25 cellular contexts compared by ENCODE assay signal in the genomic region with DNA sequence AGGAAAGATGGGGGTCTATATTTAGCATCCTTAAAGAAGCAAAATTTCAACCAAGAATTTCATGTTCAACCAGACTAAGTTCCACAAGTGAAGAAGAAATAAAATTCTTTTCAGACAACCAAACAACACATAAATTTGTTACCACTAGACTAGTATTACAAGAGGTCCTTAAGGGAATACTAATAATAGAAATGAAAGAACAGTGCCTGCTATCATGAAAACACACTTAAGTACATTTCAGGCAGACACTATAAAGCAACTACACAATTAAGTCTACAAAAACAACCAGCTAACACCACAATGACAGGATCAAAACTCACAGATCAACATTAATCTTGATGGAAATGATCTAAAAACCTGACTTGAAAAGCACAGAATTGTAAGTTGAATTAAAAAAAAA.
"Had no signal": no experiment of that assay in that cellular context is flagged by ENCODE, and none has a peak within 500 bp of the region (broad histone marks: within the 10 kb centered on the region; RNA-seq: fewer than 3 reads in every experiment).

No MANE protein-coding gene starts in this region.

- DNase-seq: naive thymus-derived CD4-positive, alpha-beta T cell; natural killer cell; occipital lobe; ovary; posterior cingulate gyrus; psoas muscle; right lobe of liver; sigmoid colon; small intestine; stimulated activated CD4-positive, alpha-beta T cell treated with anti-CD3 and anti-CD28 coated beads, Interleukin-15, amount 100 ng/mL, for 24 hours; stimulated activated CD4-positive, alpha-beta T cell treated with anti-CD3 and anti-CD28 coated beads, Interleukin-2, amount 100 ng/mL, for 24 hours; stimulated activated CD4-positive, alpha-beta T cell treated with anti-CD3 and anti-CD28 coated beads, Interleukin-2, amount 100 ng/mL, for 48 hours; stimulated activated CD4-positive, alpha-beta T cell treated with anti-CD3 and anti-CD28 coated beads, Interleukin-4, amount 100 ng/mL, for 24 hours; stimulated activated naive B cell treated with anti-CD40 and anti-IgM and Interleukin-4, amounts not matched to agents 10 μg/mL and 1 μg/mL and 100 μg/mL, for 72 hours; stimulated activated naive CD4-positive, alpha-beta T cell treated with Interleukin-2 at 50 U/mL for 16 hours; stomach; testis; tibial artery; transverse colon; upper lobe of right lung; uterus had no signal

- H3K36me3 ChIP-seq: neural progenitor cell, ovary, right lobe of liver, sigmoid colon, stomach, suprapubic skin, tibial artery, transverse colon, upper lobe of right lung, uterus had no signal

- ATAC-seq: naive thymus-derived CD4-positive, alpha-beta T cell; natural killer cell; psoas muscle; right lobe of liver; stimulated activated effector memory CD8-positive, alpha-beta T cell treated with anti-CD3 and anti-CD28 coated beads, Interleukin-12 subunit alpha, Interleukin-12 subunit beta, amount 100 ng/mL, for 72 hours; stimulated activated naive B cell treated with anti-CD40 and anti-IgM and Interleukin-4, amounts not matched to agents 10 μg/mL and 1 μg/mL and 100 μg/mL, for 72 hours; upper lobe of right lung had no signal

- H3K9me3 ChIP-seq: ovary, psoas muscle, right lobe of liver, stomach, suprapubic skin, testis, tibial artery, transverse colon, upper lobe of right lung, uterus had no signal

- H3K27ac ChIP-seq: neural progenitor cell, ovary, parathyroid adenoma, psoas muscle, right lobe of liver, sigmoid colon, stomach, suprapubic skin, testis, tibial artery, transverse colon, upper lobe of right lung, uterus had no signal

- H3K4me1 ChIP-seq: parathyroid adenoma, psoas muscle, right lobe of liver, sigmoid colon, stomach, suprapubic skin, testis, tibial artery, transverse colon, upper lobe of right lung, uterus had no signal

- H3K27me3 ChIP-seq: neural progenitor cell, ovary, right lobe of liver, sigmoid colon, stomach, suprapubic skin, testis, tibial artery, transverse colon, upper lobe of right lung, uterus had no signal

- H3K4me3 ChIP-seq: neural progenitor cell, ovary, psoas muscle, right lobe of liver, sigmoid colon, stomach, suprapubic skin, testis, tibial artery, transverse colon, upper lobe of right lung, uterus had no signal
